20 cellular contexts compared by ENCODE assay signal in genomic region chr11:66339686-66340483, GRCh38. TPM values are rescaled to one million over a fixed set of nuclear protein-coding genes. Genes with fewer than 3 reads are reported as not detected.
"Had no signal": no experiment of that assay in that cellular context is flagged by ENCODE, and none has a peak within 500 bp of the region (broad histone marks: within the 10 kb centered on the region; RNA-seq: fewer than 3 reads in every experiment).

No MANE protein-coding gene starts in this region.

- H3K9me3 ChIP-seq: body of pancreas, colonic mucosa, stomach, testis had no signal

- DNase-seq: activated B cell treated with CpG ODN at 0.5 μM for 24 hours; activated CD4-positive, alpha-beta memory T cell treated with anti-CD3 and anti-CD28 coated beads, Interleukin-2, amount 10 ng/mL, durations not matched to agents 7 days and 5 days; activated CD4-positive, alpha-beta T cell treated with anti-CD3 and anti-CD28 coated beads for 48 hours; activated CD8-positive, alpha-beta memory T cell treated with anti-CD3 and anti-CD28 coated beads, Interleukin-2, amount 10 ng/mL, durations not matched to agents 7 days and 5 days; activated naive CD4-positive, alpha-beta T cell; activated naive CD8-positive, alpha-beta T cell treated with anti-CD3 and anti-CD28 coated beads for 36 hours; body of pancreas; central memory CD4-positive, alpha-beta T cell; colonic mucosa; endodermal cell; foreskin melanocyte; glutamatergic neuron; natural killer cell; retina; stimulated activated CD4-positive, alpha-beta T cell treated with anti-CD3 and anti-CD28 coated beads, Interleukin-4, amount 100 ng/mL, for 24 hours; stomach; SW 1271; T-helper 2 cell; testis had no signal

- H3K27me3 ChIP-seq: body of pancreas, colonic mucosa, stomach, testis had no signal

- H3K4me3 ChIP-seq: body of pancreas, colonic mucosa, stomach, testis had no signal

- H3K27ac ChIP-seq: body of pancreas, colonic mucosa, stomach, testis had no signal

- ATAC-seq: activated CD8-positive, alpha-beta memory T cell treated with anti-CD3 and anti-CD28 coated beads, Interleukin-2, amount 10 ng/mL, durations not matched to agents 7 days and 5 days; body of pancreas; natural killer cell; stimulated activated effector memory CD8-positive, alpha-beta T cell treated with anti-CD3 and anti-CD28 coated beads, Interleukin-12 subunit alpha, Interleukin-12 subunit beta, amount 100 ng/mL, for 72 hours had no signal

RNA-seq across cellular contexts. Expression of gene CD248, which starts 23.0 kb away (rescaled TPM):
- total RNA-seq: activated CD4-positive, alpha-beta memory T cell treated with anti-CD3 and anti-CD28 coated beads, Interleukin-2, amount 10 ng/mL, durations not matched to agents 7 days and 5 days had no signal
